ENCODE assay signal across 8 cellular contexts in genomic region chr14:90726656-90727055, GRCh38.
DNase-seq lines count a peak whose midpoint lies in the region; ATAC-seq, FAIRE-seq and TF ChIP-seq lines count a peak whose summit lies in the region.

No MANE protein-coding gene starts in this region.

- peaks cover 2% of the 10 kb centered on the region for H3K27me3 Mint-ChIP-seq in activated CD8-positive, alpha-beta T cell treated with anti-CD3 and anti-CD28 coated beads, Interleukin-2, amount 10 ng/mL, durations not matched to agents 7 days and 5 days (ENCODE audit: low read depth)

- no peaks in the 10 kb centered on the region for H3K79me2 ChIP-seq in hepatocyte

- no peaks in the 10 kb centered on the region for H3K4me1 Mint-ChIP-seq in activated CD8-positive, alpha-beta T cell treated with anti-CD3 and anti-CD28 coated beads, Interleukin-2, amount 10 ng/mL, durations not matched to agents 7 days and 5 days (ENCODE audit: low read depth)

- WGBS in hepatocyte (ENCODE audit: low lambda C conversion rate, missing lambda C conversion rate), result 57% methylated on average over 9 of the region's 9 CpGs
- WGBS in small intestine, 3 donors, result 13 to 42% (median 35%) methylated on average over 9 of the region's 9 CpGs

- CTCF ChIA-PET in activated CD8-positive, alpha-beta T cell treated with anti-CD3 and anti-CD28 coated beads, Interleukin-2, amount 10 ng/mL, durations not matched to agents 7 days and 5 days (lab: Charles Lee), result no interaction called here

- no peaks in the 10 kb centered on the region for H4K20me1 ChIP-seq in hepatocyte (ENCODE audit: insufficient read depth, poor library complexity, severe bottlenecking)

- no peak overlapping the region for H3K27ac ChIP-seq in hepatocyte
- H3K27ac ChIP-seq in small intestine (ENCODE audit: low read depth in 1 of 2, low read length in 1 of 2), result no peak overlapping the region

- no peak for ATAC-seq in activated CD8-positive, alpha-beta T cell treated with anti-CD3 and anti-CD28 coated beads, Interleukin-2, amount 10 ng/mL, durations not matched to agents 7 days and 5 days

- no peak overlapping the region for H3K9ac ChIP-seq in adipocyte (ENCODE audit: low read length)

- FAIRE-seq in small intestine (lab: Jason Lieb, UNC), result no peak

- H3K27me3 ChIP-seq in adipocyte (replicated peaks; ENCODE audit: control insufficient read depth, insufficient read depth, low read length) (no peaks in the 10 kb centered on the region), hepatocyte (no peaks in the 10 kb centered on the region), small intestine (ENCODE audit: control insufficient read depth in 2 of 2, insufficient read depth in 2 of 2, low read length in 2 of 2) (no peaks in the 10 kb centered on the region)

- no peak for TF ChIP-seq CTCF in HFF-Myc (IDR thresholded peaks at IDR 0.05; ENCODE audit: low read depth, low read length, missing control alignments)
- peak; percentile 49 for TF ChIP-seq CTCF in hepatocyte (IDR thresholded peaks at IDR 0.05; ENCODE audit: poor library complexity)

- H3K9me3 Mint-ChIP-seq in activated CD8-positive, alpha-beta T cell treated with anti-CD3 and anti-CD28 coated beads, Interleukin-2, amount 10 ng/mL, durations not matched to agents 7 days and 5 days (ENCODE audit: insufficient read depth), result no peaks in the 10 kb centered on the region

- POLR2A ChIA-PET in activated CD8-positive, alpha-beta T cell treated with anti-CD3 and anti-CD28 coated beads, Interleukin-2, amount 10 ng/mL, durations not matched to agents 7 days and 5 days (lab: Charles Lee), result interaction anchor here (0.6 kb wide), 1 partner anchor 342 kb away, joined by 3 read pairs; no protein-coding TSS in a partner anchor

- H3K9me3 ChIP-seq in adipocyte (ENCODE audit: control insufficient read depth, low read length) (no peaks in the 10 kb centered on the region), hepatocyte (ENCODE audit: low read depth) (no peaks in the 10 kb centered on the region), small intestine (ENCODE audit: control insufficient read depth, low read depth) (no peaks in the 10 kb centered on the region)

- H3K4me3 Mint-ChIP-seq in activated CD8-positive, alpha-beta T cell treated with anti-CD3 and anti-CD28 coated beads, Interleukin-2, amount 10 ng/mL, durations not matched to agents 7 days and 5 days, result no peak overlapping the region

- peak; percentile 42 for DNase-seq in HFF-Myc (ENCODE audit: extremely low read depth, low read depth)
- peak; percentile 54 for DNase-seq in adipocyte (ENCODE audit: low read depth)
- peak; percentile 74 for DNase-seq in hepatocyte (ENCODE audit: low spot score)
- peak; percentile 74 for DNase-seq in small intestine
- no peak for DNase-seq in stimulated activated CD4-positive, alpha-beta T cell treated with anti-CD3 and anti-CD28 coated beads, Interleukin-12 subunit alpha, Interleukin-12 subunit beta, amount 100 ng/mL, for 4 hours
- DNase-seq in activated T-cell treated with anti-CD3 and anti-CD28 coated beads for 4 hours, result no peak
- DNase-seq in HK-2 (ENCODE audit: unreplicated experiment), result no peak
- no peak for DNase-seq in activated CD8-positive, alpha-beta T cell treated with anti-CD3 and anti-CD28 coated beads, Interleukin-2, amount 10 ng/mL, durations not matched to agents 7 days and 5 days

- H2AFZ ChIP-seq in hepatocyte, result no peak overlapping the region

- H3K4me2 ChIP-seq in hepatocyte, result no peak overlapping the region

- no peaks in the 10 kb centered on the region for H3K36me3 Mint-ChIP-seq in activated CD8-positive, alpha-beta T cell treated with anti-CD3 and anti-CD28 coated beads, Interleukin-2, amount 10 ng/mL, durations not matched to agents 7 days and 5 days (ENCODE audit: low read depth)

- peaks cover 7% of the 10 kb centered on the region for H3K4me1 ChIP-seq in adipocyte (ENCODE audit: control insufficient read depth, insufficient read depth, low read length)
- H3K4me1 ChIP-seq in hepatocyte (ENCODE audit: insufficient read depth), result no peaks in the 10 kb centered on the region
- no peaks in the 10 kb centered on the region for H3K4me1 ChIP-seq in small intestine (ENCODE audit: control insufficient read depth in 2 of 2, insufficient read depth in 1 of 2, low read depth in 1 of 2, low read length in 1 of 2)

- H3K4me3 ChIP-seq in HFF-Myc (replicated peaks; ENCODE audit: low read depth, low read length) (no peak overlapping the region), adipocyte (ENCODE audit: low read length) (no peak overlapping the region), hepatocyte (no peak overlapping the region), small intestine (ENCODE audit: low read depth in 1 of 2, low read length in 2 of 2) (no peak overlapping the region)

- peaks cover 4% of the 10 kb centered on the region for H3K36me3 ChIP-seq in adipocyte (ENCODE audit: control insufficient read depth, insufficient read depth, low read length, severe bottlenecking)
- no peaks in the 10 kb centered on the region for H3K36me3 ChIP-seq in hepatocyte (replicated peaks; ENCODE audit: insufficient read depth, low read depth)
- H3K36me3 ChIP-seq in small intestine (ENCODE audit: control insufficient read depth in 2 of 2, insufficient read depth in 2 of 2, low read length in 2 of 2), result no peaks in the 10 kb centered on the region

- H3K27ac Mint-ChIP-seq in activated CD8-positive, alpha-beta T cell treated with anti-CD3 and anti-CD28 coated beads, Interleukin-2, amount 10 ng/mL, durations not matched to agents 7 days and 5 days, result no peak overlapping the region

- H3K9me2 ChIP-seq in hepatocyte (replicated peaks; ENCODE audit: insufficient read depth), result no peaks in the 10 kb centered on the region

Comparison
In these comparisons a context has a peak if more than half of its experiments do, and no peak if none do; other contexts are left out.
1. DNase-seq: peak in HFF-Myc (single experiment), adipocyte (single experiment), hepatocyte (single experiment) and small intestine (single experiment); none in stimulated activated CD4-positive, alpha-beta T cell treated with anti-CD3 and anti-CD28 coated beads, Interleukin-12 subunit alpha, Interleukin-12 subunit beta, amount 100 ng/mL, for 4 hours (single experiment), activated T-cell treated with anti-CD3 and anti-CD28 coated beads for 4 hours (single experiment), HK-2 (single experiment) and activated CD8-positive, alpha-beta T cell treated with anti-CD3 and anti-CD28 coated beads, Interleukin-2, amount 10 ng/mL, durations not matched to agents 7 days and 5 days (single experiment).